In genomic region chr22:49350441-49351121, GRCh38 we compare ENCODE assay signal across 20 cellular contexts.
A peak's percentile ranks its signal among the peaks of the same experiment; 100 is the strongest.
DNase-seq lines count a peak whose midpoint lies in the region; ATAC-seq and TF ChIP-seq lines count a peak whose summit lies in the region.
"Had no signal": no experiment of that assay in that cellular context is flagged by ENCODE, and none has a peak within 500 bp of the region (broad histone marks: within the 10 kb centered on the region; RNA-seq: fewer than 3 reads in every experiment).

No MANE protein-coding gene starts in this region.

- H3K4me2 ChIP-seq in H9 (ENCODE audit: insufficient read depth, insufficient read length, low read length) (no peak overlapping the region), GM23338 (no peak overlapping the region)
- H3K4me2 ChIP-seq: SK-N-SH, smooth muscle cell had no signal

- H4K5ac ChIP-seq in H9 (ENCODE audit: insufficient read length, low read depth, low read length), result no peak overlapping the region

- no peak overlapping the region for H3K4ac ChIP-seq in H9 (ENCODE audit: low read depth, low read length)

- H3T11ph ChIP-seq in H9 (ENCODE audit: low read length), result no peak overlapping the region

- no peak overlapping the region for H2BK20ac ChIP-seq in H9 (ENCODE audit: low read depth, low read length, poor library complexity, severe bottlenecking)

- no peak overlapping the region for H2BK12ac ChIP-seq in H9 (ENCODE audit: insufficient read length, low read depth, low read length)

- H2BK5ac ChIP-seq in H9 (ENCODE audit: insufficient read length, low read length), result no peak overlapping the region

- peaks cover 6 to 9% of the 10 kb centered on the region in 2 experiments; a peak in 3 of 4 replicates for H3K4me1 Mint-ChIP-seq in H9
- H3K4me1 Mint-ChIP-seq in GM23338, result no peaks in the 10 kb centered on the region; the same call in 2 of the 3 replicates
- H3K4me1 Mint-ChIP-seq: activated CD4-positive, alpha-beta T cell treated with anti-CD3 and anti-CD28 coated beads, Interleukin-2, amount 10 ng/mL, durations not matched to agents 7 days and 5 days had no signal

- H3K27ac Mint-ChIP-seq in H9 (no peak overlapping the region), GM23338 (no peak overlapping the region)
- H3K27ac Mint-ChIP-seq: activated CD4-positive, alpha-beta T cell treated with anti-CD3 and anti-CD28 coated beads, Interleukin-2, amount 10 ng/mL, durations not matched to agents 7 days and 5 days had no signal

- no peak overlapping the region for H2AFZ ChIP-seq in H9 (ENCODE audit: low read length)
- no peak overlapping the region for H2AFZ ChIP-seq in GM23338

- no peak overlapping the region for H3K18ac ChIP-seq in H9 (ENCODE audit: insufficient read length, low read depth, low read length)

- H3K27ac ChIP-seq in A673 (ENCODE audit: low read depth, low read length, poor library complexity, severe bottlenecking), result no peak overlapping the region
- no peak overlapping the region for H3K27ac ChIP-seq in H9 (ENCODE audit: insufficient read length, low read depth, low read length)
- no peak overlapping the region for H3K27ac ChIP-seq in GM23338 (ENCODE audit: low read depth)
- H3K27ac ChIP-seq in aorta (ENCODE audit: low read depth in 1 of 2, low read length in 2 of 2), result no peak overlapping the region
- H3K27ac ChIP-seq: testis had no signal

- H3K79me2 ChIP-seq in H9 (ENCODE audit: insufficient read depth, low read length) (no peaks in the 10 kb centered on the region), GM23338 (replicated peaks; ENCODE audit: insufficient read depth) (no peaks in the 10 kb centered on the region)

- H4K8ac ChIP-seq in H9 (replicated peaks; ENCODE audit: insufficient read length, low read depth, low read length), result no peak overlapping the region

- intact Hi-C loops in A673 (cut with micrococcal nuclease; ENCODE audit: unreplicated experiment) (no loop called here), aorta (cut with DNase I) (no loop called here)

- H3K4me3 ChIP-seq in A673 (ENCODE audit: low read depth, low read length, poor library complexity, severe bottlenecking) (no peak overlapping the region), GM23338 (no peak overlapping the region), aorta (ENCODE audit: low read length in 2 of 2) (no peak overlapping the region)
- H3K4me3 ChIP-seq: smooth muscle cell, testis had no signal

- no peak overlapping the region for H2BK15ac ChIP-seq in H9 (ENCODE audit: low read depth, low read length)

- peaks cover 7% of the 10 kb centered on the region for H3K27me3 Mint-ChIP-seq in H9 (ENCODE audit: low read depth)
- peaks cover 10% of the 10 kb centered on the region for H3K27me3 Mint-ChIP-seq in GM23338 (ENCODE audit: insufficient read depth, low read depth, poor library complexity)
- H3K27me3 Mint-ChIP-seq: activated CD4-positive, alpha-beta T cell treated with anti-CD3 and anti-CD28 coated beads, Interleukin-2, amount 10 ng/mL, durations not matched to agents 7 days and 5 days had no signal

- H3K79me1 ChIP-seq in H9 (ENCODE audit: insufficient read depth, low read depth, low read length, poor library complexity, severe bottlenecking), result no peaks in the 10 kb centered on the region

- H2BK120ac ChIP-seq in H9 (ENCODE audit: low read depth, low read length, poor library complexity, severe bottlenecking), result no peak overlapping the region

- CTCF ChIA-PET in A673 (lab: Charles Lee), result no interaction called here

- no peak overlapping the region for H4K91ac ChIP-seq in H9 (ENCODE audit: insufficient read length, low read depth, low read length)

- POLR2A ChIA-PET in A673 (lab: Charles Lee; ENCODE audit: low non-redundant PET), result no interaction called here

- no peak overlapping the region for H3K56ac ChIP-seq in H9 (ENCODE audit: insufficient read length, low read depth, low read length)

- DNase-seq in A673 (ENCODE audit: low spot score) (no peak), H9 (peak; percentile 14), RPMI8226 (peak; percentile 81), islet precursor cell (peak; percentile 36), DMS53 (lab: John Stamatoyannopoulos, UW) (no peak), GM23338 (ENCODE audit: low spot score) (no peak), hypothalamus (lab: John Stamatoyannopoulos, UW) (no peak), aorta (no peak)
- DNase-seq: activated CD4-positive, alpha-beta T cell treated with anti-CD3 and anti-CD28 coated beads, Interleukin-2, amount 10 ng/mL, durations not matched to agents 7 days and 5 days; activated naive CD4-positive, alpha-beta T cell treated with anti-CD3 and anti-CD28 coated beads, Interleukin-2, amount 50 U/mL, for 16 hours; Caco-2; cortex of kidney; GDM1; GOT3; left ventricle myocardium superior; NCI-H1092; NCI-H2227 treated with DMSO at 0.1 percent for 48 hours; SK-N-SH; testis had no signal

- H3K4me3 Mint-ChIP-seq in H9 (peak overlapping the region in 1 of 2 experiments; percentile 21; a peak in 1 of 5 replicates), GM23338 (no peak overlapping the region)
- H3K4me3 Mint-ChIP-seq: activated CD4-positive, alpha-beta T cell treated with anti-CD3 and anti-CD28 coated beads, Interleukin-2, amount 10 ng/mL, durations not matched to agents 7 days and 5 days had no signal

- BruUV-seq in A673 (replicated peaks; lab: Mats Ljungman, UMichigan), result no TSS peak

- H3F3A ChIP-seq in GM23338 (replicated peaks; ENCODE audit: low read depth), result no peaks in the 10 kb centered on the region

- H3K36me3 ChIP-seq in A673 (ENCODE audit: insufficient read depth, low read length, poor library complexity, severe bottlenecking) (no peaks in the 10 kb centered on the region), GM23338 (ENCODE audit: insufficient read depth) (no peaks in the 10 kb centered on the region), aorta (ENCODE audit: control insufficient read depth in 1 of 2, insufficient read depth in 2 of 2, low read length in 1 of 2) (no peaks in the 10 kb centered on the region)

- no peaks in the 10 kb centered on the region for H3K9me3 ChIP-seq in A673 (ENCODE audit: low read depth, low read length, poor library complexity, severe bottlenecking)
- H3K9me3 ChIP-seq in H9 (ENCODE audit: control insufficient read depth, low read depth, low read length), result no peaks in the 10 kb centered on the region
- no peaks in the 10 kb centered on the region for H3K9me3 ChIP-seq in aorta (ENCODE audit: control insufficient read depth, low read length)
- H3K9me3 ChIP-seq: Caco-2, SK-N-SH, testis had no signal

- no peak overlapping the region for H3K23ac ChIP-seq in H9 (ENCODE audit: insufficient read length, low read depth, low read length)

- H3K9me3 Mint-ChIP-seq in H9 (peaks cover 0 to 3% of the 10 kb centered on the region in 2 experiments; a peak in 1 of 5 replicates), GM23338 (no peaks in the 10 kb centered on the region; the same call in 2 of the 3 replicates)
- H3K9me3 Mint-ChIP-seq: activated CD4-positive, alpha-beta T cell treated with anti-CD3 and anti-CD28 coated beads, Interleukin-2, amount 10 ng/mL, durations not matched to agents 7 days and 5 days had no signal

- no peak overlapping the region; the same call in 1 of the 2 replicates for H3K14ac ChIP-seq in H9 (ENCODE audit: insufficient read depth, low read length)

- TF ChIP-seq CTCF in A673 (conservative IDR thresholded peaks at IDR 0.05; ENCODE audit: low read depth, low read length) (peak; percentile 27; the same call in 1 of the 2 replicates), H9 (conservative IDR thresholded peaks at IDR 0.05) (no peak), GM23338 (conservative IDR thresholded peaks at IDR 0.05; ENCODE audit: low read depth in 2 of 2) (no peak)

- H4K20me1 ChIP-seq in H9 (ENCODE audit: control insufficient read depth, insufficient read depth, insufficient read length) (no peaks in the 10 kb centered on the region), GM23338 (replicated peaks; ENCODE audit: insufficient read depth) (no peaks in the 10 kb centered on the region)

- no peak overlapping the region for H2AK5ac ChIP-seq in H9 (ENCODE audit: insufficient read length, low read length)

- no peaks in the 10 kb centered on the region; a peak in 1 of 7 replicates for H3K36me3 Mint-ChIP-seq in H9 (ENCODE audit: insufficient read depth in 1 of 3, low read depth in 3 of 3)
- no peaks in the 10 kb centered on the region; the same call in 2 of the 3 replicates for H3K36me3 Mint-ChIP-seq in GM23338 (ENCODE audit: low read depth)

- no peaks in the 10 kb centered on the region for H3K23me2 ChIP-seq in H9 (ENCODE audit: insufficient read length, low read depth, low read length, poor library complexity, severe bottlenecking)

- no peaks in the 10 kb centered on the region for H3K27me3 ChIP-seq in A673 (replicated peaks; ENCODE audit: insufficient read depth, low read depth, low read length, poor library complexity)
- H3K27me3 ChIP-seq in H9 (ENCODE audit: insufficient read depth, low read length), result no peaks in the 10 kb centered on the region
- no peaks in the 10 kb centered on the region for H3K27me3 ChIP-seq in GM23338 (ENCODE audit: insufficient read depth)
- no peaks in the 10 kb centered on the region for H3K27me3 ChIP-seq in aorta (ENCODE audit: control insufficient read depth in 1 of 2, insufficient read depth in 2 of 2, low read length in 1 of 2)
- H3K27me3 ChIP-seq: testis had no signal

- no CpG with 5 or more reads among the region's 18 CpGs for WGBS in H9 (ENCODE audit: extremely low coverage, insufficient read length, low lambda C conversion rate)
- 59 to 62% methylated on average over 18 of the region's 18 CpGs for WGBS in aorta, 2 donors

- H3K9me2 ChIP-seq in GM23338 (ENCODE audit: insufficient read depth), result no peaks in the 10 kb centered on the region
- H3K9me2 ChIP-seq: SK-N-SH had no signal

- no peaks in the 10 kb centered on the region for H3K4me1 ChIP-seq in A673 (ENCODE audit: insufficient read depth, low read length, poor library complexity, severe bottlenecking)
- no peaks in the 10 kb centered on the region for H3K4me1 ChIP-seq in H9 (ENCODE audit: insufficient read depth, low read length)
- no peaks in the 10 kb centered on the region for H3K4me1 ChIP-seq in GM23338 (ENCODE audit: insufficient read depth)
- H3K4me1 ChIP-seq in aorta (ENCODE audit: control insufficient read depth in 1 of 2, insufficient read depth in 2 of 2, low read length in 2 of 2), result no peaks in the 10 kb centered on the region
- H3K4me1 ChIP-seq: Caco-2, testis had no signal

- no peak overlapping the region for H3K9ac ChIP-seq in H9 (ENCODE audit: extremely low read depth, insufficient read length, low read length)
- H3K9ac ChIP-seq: SK-N-SH had no signal

- no peak for ATAC-seq in GM23338
- no peak for ATAC-seq in aorta (ENCODE audit: low FRiP score)
- ATAC-seq: left ventricle myocardium superior had no signal

TF ChIP-seq in GM23338, 12 proteins besides CTCF, POLR2A, EP300 and RAD21 (continues in another document):
- TF ChIP-seq POLR2AphosphoS5 (IDR thresholded peaks at IDR 0.05; ENCODE audit: low read depth) (no peak), ZNF114 (CRISPR knock-in tag; IDR thresholded peaks at IDR 0.05) (no peak), NANOG (IDR thresholded peaks at IDR 0.05; ENCODE audit: borderline replicate concordance) (no peak)

Comparison
In these comparisons a context has a peak if more than half of its experiments do, and no peak if none do; other contexts are left out.
1. DNase-seq: peak in H9 (single experiment), RPMI8226 (single experiment) and islet precursor cell (single experiment); none in A673 (single experiment), DMS53 (single experiment), GM23338 (single experiment), hypothalamus (0 of 51) and aorta (0 of 2).